In the genomic region with DNA sequence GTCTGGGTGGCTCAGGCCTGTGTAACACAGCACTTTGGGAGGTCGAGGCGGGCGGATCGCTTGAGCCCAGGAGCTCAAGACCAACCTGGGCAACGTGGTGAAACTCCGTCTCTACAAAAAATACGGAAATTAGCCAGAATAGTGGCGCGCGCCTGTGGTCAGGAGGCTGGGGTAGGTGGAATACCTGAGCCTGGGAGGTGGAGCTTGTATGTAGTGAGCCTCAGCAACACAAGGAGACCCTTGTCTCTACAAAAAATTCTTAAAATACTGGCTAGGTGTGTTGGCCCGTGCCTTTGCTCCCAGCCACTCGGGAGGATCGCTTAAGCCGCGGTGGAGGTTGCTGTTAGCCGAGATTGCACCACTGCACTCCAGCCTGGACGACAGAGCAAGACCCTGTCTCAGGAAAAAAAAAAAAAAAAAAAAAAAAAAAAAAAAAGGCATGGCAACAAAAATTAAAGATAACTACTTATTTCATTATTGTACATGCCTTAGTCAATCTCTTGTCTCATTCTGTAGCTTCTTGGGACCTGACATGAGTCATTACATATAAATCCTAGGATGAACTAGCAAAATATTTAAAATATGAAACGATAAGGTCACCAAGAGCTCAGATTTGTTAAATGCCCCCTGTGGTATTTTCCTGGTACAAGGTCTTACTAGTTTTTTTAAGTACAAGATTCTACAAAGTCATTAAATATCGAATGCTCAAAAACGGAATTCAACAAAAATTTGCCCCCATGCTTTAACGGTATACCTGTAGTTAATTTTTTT, we compare ENCODE assay signal across 8 cellular contexts. TPM values are rescaled to one million over a fixed set of nuclear protein-coding genes. Genes with fewer than 3 reads are reported as not detected.
DNase-seq lines count a peak whose midpoint lies in the region; ATAC-seq and TF ChIP-seq lines count a peak whose summit lies in the region.

No MANE protein-coding gene starts in this region.

- H3K9me3 Mint-ChIP-seq in CD14-positive monocyte, result peaks cover 0 to 5% (median 0%) of the 10 kb centered on the region in 7 donors
- no peaks in the 10 kb centered on the region for H3K9me3 Mint-ChIP-seq in T-cell

- H3K27ac Mint-ChIP-seq in CD14-positive monocyte (peak overlapping the region; percentile 97 to 100 (median 99)), T-cell (peak overlapping the region; percentile 100)

- H3K4me1 ChIP-seq in colonic mucosa (peaks cover 21% of the 10 kb centered on the region), muscle layer of duodenum (ENCODE audit: control insufficient read depth in 1 of 2, insufficient read depth in 2 of 2, low read length in 2 of 2) (peaks cover 12 to 29% of the 10 kb centered on the region in 2 donors), thyroid gland (peaks cover 24 to 29% of the 10 kb centered on the region in 2 donors)

- H3K9me3 ChIP-seq in colonic mucosa (no peaks in the 10 kb centered on the region), muscle layer of duodenum (ENCODE audit: control insufficient read depth in 1 of 2, low read length in 2 of 2) (no peaks in the 10 kb centered on the region), thyroid gland (no peaks in the 10 kb centered on the region)

- peaks cover 46 to 47% of the 10 kb centered on the region in 2 donors for H3K36me3 Mint-ChIP-seq in CD14-positive monocyte
- H3K36me3 Mint-ChIP-seq in T-cell, result peaks cover 49% of the 10 kb centered on the region

- DNase-seq in CD14-positive monocyte (ENCODE audit: low spot score) (no peak), HFF-Myc (ENCODE audit: extremely low read depth, low read depth) (no peak), T-cell (peak in 3 of 34 experiments; percentile 7 to 9 (median 8)), colonic mucosa (peak; percentile 47), thyroid gland (peak; percentile 51 to 60), nucleus accumbens (lab: John Stamatoyannopoulos, UW) (no peak)

- POLR2A ChIA-PET in T-cell (lab: Charles Lee), result interaction anchor here (0.6 to 3.8 kb wide), 15 partner anchors 9 to 1330 kb away, joined by 3 to 41 read pairs (median 5); partner anchors contain the start of genes CEP295 (in 2 of the 2) and MED17 (in 2 of the 2)

- peaks cover 0 to 2% (median 0%) of the 10 kb centered on the region in 3 donors for H3K27me3 Mint-ChIP-seq in CD14-positive monocyte (ENCODE audit: low read depth in 3 of 3)
- no peaks in the 10 kb centered on the region for H3K27me3 Mint-ChIP-seq in T-cell

- ATAC-seq in T-cell (replicated peaks in 1 of 4) (no peak), GM21390 (IDR thresholded peaks at IDR 0.05; ENCODE audit: unreplicated experiment) (no peak)

- H3K27me3 ChIP-seq in colonic mucosa (no peaks in the 10 kb centered on the region), muscle layer of duodenum (ENCODE audit: low read depth, low read length) (no peaks in the 10 kb centered on the region), thyroid gland (no peaks in the 10 kb centered on the region)

- peak overlapping the region; percentile 45 to 98 for H3K9ac ChIP-seq in colonic mucosa (ENCODE audit: low read depth in 2 of 2, low read length in 2 of 2)

- CTCF ChIA-PET in T-cell (lab: Charles Lee), result interaction anchor here (0.6 to 3.5 kb wide), 7 partner anchors 42 to 776 kb away, joined by 3 to 37 read pairs (median 7); partner anchors contain the start of genes MED17 (in 2 of the 2) and CEP295 (in 1 of the 2)

- intact Hi-C loops in CD14-positive monocyte (cut with micrococcal nuclease), result loop anchor here (5.0 to 10.0 kb wide), 4 partner anchors 42 to 545 kb away; partner anchors contain the start of genes MED17 (in 2 of the 2) and SLC36A4 (in 2 of the 2)
- intact Hi-C loops in colonic mucosa (cut with DNase I), result no loop called here
- intact Hi-C loops in thyroid gland (cut with DNase I), result loop anchor here (5.0 kb wide), 1 partner anchor 47 kb away; no protein-coding TSS in a partner anchor

- peak in 1 of 2 donors; percentile 19 for TF ChIP-seq POLR2A in thyroid gland (IDR thresholded peaks at IDR 0.05)

- TF ChIP-seq CTCF in CD14-positive monocyte (IDR thresholded peaks at IDR 0.05) (no peak), HFF-Myc (IDR thresholded peaks at IDR 0.05; ENCODE audit: low read depth, low read length, missing control alignments) (no peak), colonic mucosa (IDR thresholded peaks at IDR 0.05) (no peak), thyroid gland (IDR thresholded peaks at IDR 0.05) (no peak)

- H3K4me1 Mint-ChIP-seq in CD14-positive monocyte, result peaks cover 51% of the 10 kb centered on the region
- H3K4me1 Mint-ChIP-seq in T-cell, result peaks cover 80 to 91% (median 81%) of the 10 kb centered on the region in 3 donors

- H3K36me3 ChIP-seq in colonic mucosa (peaks cover 13% of the 10 kb centered on the region), muscle layer of duodenum (ENCODE audit: control insufficient read depth in 1 of 2, insufficient read depth in 2 of 2, low read length in 2 of 2) (peaks cover 36 to 44% of the 10 kb centered on the region in 2 donors), thyroid gland (peaks cover 24 to 32% of the 10 kb centered on the region in 2 donors)

- 9 to 10% methylated on average over 21 of the region's 21 CpGs for WGBS in thyroid gland, 2 donors

- H3K4me3 Mint-ChIP-seq in CD14-positive monocyte (peak overlapping the region; percentile 99), T-cell (peak overlapping the region; percentile 100)

- peak overlapping the region; percentile 95 for H3K27ac ChIP-seq in colonic mucosa
- peak overlapping the region; percentile 99 for H3K27ac ChIP-seq in muscle layer of duodenum (ENCODE audit: low read length)
- peak overlapping the region in 2 of 3 donors; percentile 15 to 87 for H3K27ac ChIP-seq in thyroid gland

- H3K4me3 ChIP-seq in HFF-Myc (replicated peaks; ENCODE audit: low read depth, low read length) (peak overlapping the region; percentile 90), colonic mucosa (peak overlapping the region; percentile 78), muscle layer of duodenum (ENCODE audit: low read depth in 1 of 2, low read length in 2 of 2) (peak overlapping the region; percentile 88 to 99), thyroid gland (replicated peaks in 1 of 3) (peak overlapping the region; percentile 19 to 80 (median 69))

RNA-seq across cellular contexts. Expression of gene TAF1D, which starts 1.1 kb away (rescaled TPM):
- 1 to 10 TPM; 5.9 to 7.4 TPM for polyA plus RNA-seq in CD14-positive monocyte
- total RNA-seq in T-cell (100 to 1,000 TPM; 130 to 177 (median 152) TPM), colonic mucosa (100 to 1,000 TPM in 1 of 2 donors, 10 to 100 TPM in 1; 73.7 to 100 TPM), thyroid gland (100 to 1,000 TPM in 3 of 4 donors, 10 to 100 TPM in 1; 99.9 to 150 (median 125) TPM)

RNA-seq across cellular contexts. Expression of gene C11orf54, which starts 1.3 kb away (rescaled TPM):
- 10 to 100 TPM; 14.1 to 23.6 TPM for polyA plus RNA-seq in CD14-positive monocyte
- total RNA-seq in T-cell, result 10 to 100 TPM; 15.3 to 30.8 (median 27.4) TPM
- total RNA-seq in colonic mucosa, result 10 to 100 TPM; 37.1 to 59.4 TPM
- 10 to 100 TPM; 46.6 to 71.4 (median 54.9) TPM for total RNA-seq in thyroid gland

RNA-seq across cellular contexts. Expression of gene MED17, which starts 43.9 kb away (rescaled TPM):
- 1 to 10 TPM; 3.4 to 4.4 TPM for polyA plus RNA-seq in CD14-positive monocyte
- total RNA-seq in T-cell (10 to 100 TPM; 64.1 to 71.7 (median 67.1) TPM), colonic mucosa (10 to 100 TPM; 23.9 to 30.9 TPM), thyroid gland (10 to 100 TPM; 34.6 to 56.3 (median 35.4) TPM)

Comparison
In these comparisons a context has a peak if more than half of its experiments do, and no peak if none do; other contexts are left out.
1. DNase-seq: peak in colonic mucosa (single experiment) and thyroid gland (2 of 2); none in CD14-positive monocyte (single experiment), HFF-Myc (single experiment) and nucleus accumbens (0 of 56).
2. Peak in every context shown above with its lines, with median percentiles within 50 percentile points of each other: H3K4me3 ChIP-seq and H3K27ac ChIP-seq.